In the genomic region with DNA sequence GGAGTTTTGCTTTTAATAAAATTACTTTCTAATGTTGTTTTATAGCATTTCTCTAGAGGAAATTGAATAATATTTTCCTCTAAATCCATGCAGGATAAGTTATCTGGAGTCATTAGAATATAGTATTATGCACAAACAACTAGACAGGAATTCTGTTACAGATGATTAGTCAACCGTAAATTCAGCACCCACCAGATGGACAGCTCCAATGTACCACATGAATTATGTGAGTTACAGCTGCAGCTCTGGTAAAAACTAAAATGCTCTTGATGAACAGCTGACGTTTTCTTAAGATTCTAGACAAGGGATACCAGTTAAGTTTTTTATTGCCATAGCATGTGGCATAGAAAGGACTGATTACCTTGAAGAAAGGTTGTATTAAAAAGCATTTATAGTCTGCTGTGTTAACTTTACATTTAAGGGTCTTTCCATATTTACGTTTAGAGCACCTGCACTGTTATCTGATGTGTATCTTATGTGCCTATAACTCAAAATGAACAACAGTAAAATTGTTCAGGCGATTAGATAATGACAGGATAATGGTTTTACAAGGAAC, we compare ENCODE assay signal across 9 cellular contexts.
DNase-seq lines count a peak whose midpoint lies in the region; ATAC-seq, FAIRE-seq and TF ChIP-seq lines count a peak whose summit lies in the region.
"Had no signal": no experiment of that assay in that cellular context is flagged by ENCODE, and none has a peak within 500 bp of the region (broad histone marks: within the 10 kb centered on the region; RNA-seq: fewer than 3 reads in every experiment).

No MANE protein-coding gene starts in this region.

- ATAC-seq in GM19324 (IDR thresholded peaks at IDR 0.05; ENCODE audit: low FRiP score, unreplicated experiment) (no peak), HG03025 (IDR thresholded peaks at IDR 0.05; ENCODE audit: low FRiP score, unreplicated experiment) (no peak)

- no peak overlapping the region for H3K27ac Mint-ChIP-seq in astrocyte (ENCODE audit: unreplicated experiment)
- H3K27ac Mint-ChIP-seq in neural crest cell (ENCODE audit: unreplicated experiment) = no peak overlapping the region

- DNase-seq in DMS79 treated with DMSO at 0.1 percent for 48 hours (lab: John Stamatoyannopoulos, UW) (peak; percentile 19), DMS79 (lab: John Stamatoyannopoulos, UW) (no peak), NCI-H1930 (lab: John Stamatoyannopoulos, UW) (peak; percentile 71 to 75), astrocyte (ENCODE audit: low read depth) (peak; percentile 3), neural crest cell (ENCODE audit: low read depth, low spot score) (peak; percentile 60)
- no peak for DNase-seq in NK-92 treated with Interleukin-12 subunit alpha and Interleukin-12 subunit beta, amount 100 ng/mL, for 24 hours (lab: John Stamatoyannopoulos, UW)

- H3K27ac ChIP-seq in astrocyte (ENCODE audit: low read depth, low read length) = no peak overlapping the region
- H3K27ac ChIP-seq: 22Rv1 had no signal

- no peak overlapping the region for H3K9ac ChIP-seq in astrocyte (ENCODE audit: low read length)

- no peaks in the 10 kb centered on the region for H3K9me3 ChIP-seq in astrocyte (ENCODE audit: insufficient read depth, low read depth, low read length)

- no peaks in the 10 kb centered on the region for H3K36me3 Mint-ChIP-seq in astrocyte (ENCODE audit: low read depth, unreplicated experiment)
- no peaks in the 10 kb centered on the region for H3K36me3 Mint-ChIP-seq in neural crest cell (ENCODE audit: low read depth)

- H3K27me3 Mint-ChIP-seq in astrocyte (ENCODE audit: low read depth, unreplicated experiment) = no peaks in the 10 kb centered on the region
- H3K27me3 Mint-ChIP-seq in neural crest cell (ENCODE audit: low read depth) = no peaks in the 10 kb centered on the region

- H2AFZ ChIP-seq in astrocyte (ENCODE audit: low read depth, low read length) = no peak overlapping the region

- no peaks in the 10 kb centered on the region for H3K36me3 ChIP-seq in astrocyte (ENCODE audit: insufficient read depth, low read length)

- H3K4me3 Mint-ChIP-seq in astrocyte (ENCODE audit: unreplicated experiment) (no peak overlapping the region), neural crest cell (no peak overlapping the region)

- no peaks in the 10 kb centered on the region for H3K27me3 ChIP-seq in astrocyte (ENCODE audit: insufficient read depth, low read length)

- H3K4me2 ChIP-seq in astrocyte (ENCODE audit: low read length) = no peak overlapping the region

- TF ChIP-seq CTCF in astrocyte (IDR thresholded peaks at IDR 0.05; ENCODE audit: insufficient read depth, low read depth, low read length) (no peak), neural crest cell (conservative IDR thresholded peaks at IDR 0.05) (no peak)

- FAIRE-seq in astrocyte (lab: Jason Lieb, UNC) = no peak

- H3K4me1 ChIP-seq in astrocyte (ENCODE audit: insufficient read depth, low read length) = no peaks in the 10 kb centered on the region

- H3K4me1 Mint-ChIP-seq in astrocyte (ENCODE audit: low read depth, unreplicated experiment) = peaks cover 5% of the 10 kb centered on the region
- H3K4me1 Mint-ChIP-seq in neural crest cell = no peaks in the 10 kb centered on the region

- no peaks in the 10 kb centered on the region for H3K9me3 Mint-ChIP-seq in astrocyte (ENCODE audit: unreplicated experiment)
- H3K9me3 Mint-ChIP-seq in neural crest cell = no peaks in the 10 kb centered on the region

- no peaks in the 10 kb centered on the region for H3K79me2 ChIP-seq in astrocyte (ENCODE audit: insufficient read depth, low read length)

- H3K4me3 ChIP-seq in astrocyte (ENCODE audit: insufficient read depth, low read depth, low read length) = no peak overlapping the region

- no peaks in the 10 kb centered on the region for H4K20me1 ChIP-seq in astrocyte (ENCODE audit: insufficient read depth, low read length)

Comparison
In these comparisons a context has a peak if more than half of its experiments do, and no peak if none do; other contexts are left out.
1. DNase-seq: peak in DMS79 treated with DMSO at 0.1 percent for 48 hours (single experiment), NCI-H1930 (2 of 2), astrocyte (single experiment) and neural crest cell (single experiment); none in DMS79 (single experiment) and NK-92 treated with Interleukin-12 subunit alpha and Interleukin-12 subunit beta, amount 100 ng/mL, for 24 hours (single experiment).